ENCODE assay signal across 20 cellular contexts in the genomic region with DNA sequence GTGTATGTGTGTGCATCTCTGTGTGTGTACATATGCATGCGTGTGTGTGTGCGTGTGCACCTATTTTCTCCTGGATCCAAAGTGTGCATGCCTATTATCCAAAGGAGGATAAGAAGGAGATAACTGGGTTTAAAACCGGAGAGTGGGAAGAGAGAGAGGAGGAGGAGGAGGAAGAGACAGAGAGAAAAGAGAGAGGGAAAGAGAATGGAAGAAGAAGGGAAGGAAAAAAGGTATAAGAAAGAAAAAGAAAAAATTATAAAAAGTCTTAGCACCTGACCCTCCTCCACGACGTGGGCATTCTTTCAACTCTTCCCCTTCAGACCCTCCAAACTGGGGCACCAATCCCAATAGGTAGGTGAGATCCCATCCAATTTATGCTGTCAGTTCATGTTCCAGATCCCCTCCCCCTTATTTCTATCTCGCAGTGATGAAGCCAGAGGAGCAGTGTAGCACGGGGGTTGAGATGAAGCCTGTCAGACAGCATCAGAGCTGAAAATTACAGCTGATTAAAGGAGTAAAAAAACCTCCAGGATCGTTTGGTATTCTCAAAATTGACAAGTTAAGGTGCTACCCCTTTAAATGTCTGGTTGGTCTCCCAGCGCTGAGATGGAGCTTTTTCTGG.
DNase-seq lines count a peak whose midpoint lies in the region; ATAC-seq, FAIRE-seq and TF ChIP-seq lines count a peak whose summit lies in the region.
"Had no signal": no experiment of that assay in that cellular context is flagged by ENCODE, and none has a peak within 500 bp of the region (broad histone marks: within the 10 kb centered on the region; RNA-seq: fewer than 3 reads in every experiment).

No MANE protein-coding gene starts in this region.

- TF ChIP-seq RAD21 in SK-N-SH (IDR thresholded peaks at IDR 0.05; ENCODE audit: low read length), result no peak

- 59% methylated on average over 9 of the region's 9 CpGs for WGBS in SK-N-SH (ENCODE audit: low lambda C conversion rate)
- WGBS in GM23248 (ENCODE audit: low coverage in 1 of 2, low lambda C conversion rate in 2 of 2, missing lambda C conversion rate in 2 of 2), 2 experiments, result 67 to 73% methylated on average over 9 of the region's 9 CpGs

- POLR2A ChIA-PET in SK-N-SH (lab: Yijun Ruan, JAX), result no interaction called here

- H3F3A ChIP-seq in SK-N-SH (replicated peaks; ENCODE audit: insufficient read depth), result no peaks in the 10 kb centered on the region
- H3F3A ChIP-seq in GM23248 (ENCODE audit: insufficient read depth), result no peaks in the 10 kb centered on the region

- no peak for TF ChIP-seq EP300 in SK-N-SH (IDR thresholded peaks at IDR 0.05; ENCODE audit: borderline replicate concordance in 1 of 2, low read depth in 1 of 2, low read length in 1 of 2)

- ATAC-seq in SK-N-SH treated with all-trans-retinoic acid at 6 μM for 48 hours, result no peak
- ATAC-seq in left lobe of liver, result peak; percentile 33

- peak overlapping the region; percentile 41 for H3K4me3 Mint-ChIP-seq in astrocyte (ENCODE audit: unreplicated experiment)
- H3K4me3 Mint-ChIP-seq: H9 had no signal

- H3K9me3 ChIP-seq in SK-N-SH (no peaks in the 10 kb centered on the region), astrocyte (ENCODE audit: insufficient read depth, low read depth, low read length) (no peaks in the 10 kb centered on the region), parathyroid adenoma (ENCODE audit: control insufficient read depth, low read length) (no peaks in the 10 kb centered on the region), GM23248 (ENCODE audit: low read depth) (no peaks in the 10 kb centered on the region)

- H3K4me2 ChIP-seq in SK-N-SH (peak overlapping the region; percentile 64), astrocyte (ENCODE audit: low read length) (no peak overlapping the region), parathyroid adenoma (ENCODE audit: low read length) (peak overlapping the region; percentile 36), GM23248 (ENCODE audit: unreplicated experiment) (no peak overlapping the region)

- no peaks in the 10 kb centered on the region for H3K36me3 ChIP-seq in SK-N-SH (replicated peaks in 1 of 2; ENCODE audit: control insufficient read depth in 1 of 2, insufficient read depth in 2 of 2, low read length in 1 of 2)
- no peaks in the 10 kb centered on the region for H3K36me3 ChIP-seq in astrocyte (ENCODE audit: insufficient read depth, low read length)
- no peaks in the 10 kb centered on the region for H3K36me3 ChIP-seq in parathyroid adenoma (ENCODE audit: control insufficient read depth, insufficient read depth, low read length)
- no peaks in the 10 kb centered on the region for H3K36me3 ChIP-seq in GM23248 (ENCODE audit: low read depth)

- no peak overlapping the region for H3K9ac ChIP-seq in SK-N-SH
- no peak overlapping the region for H3K9ac ChIP-seq in astrocyte (ENCODE audit: low read length)
- no peak overlapping the region for H3K9ac ChIP-seq in parathyroid adenoma
- no peak overlapping the region for H3K9ac ChIP-seq in GM23248

- H4K20me1 ChIP-seq in SK-N-SH (ENCODE audit: insufficient read depth) (no peaks in the 10 kb centered on the region), astrocyte (ENCODE audit: insufficient read depth, low read length) (no peaks in the 10 kb centered on the region), GM23248 (ENCODE audit: insufficient read depth) (no peaks in the 10 kb centered on the region)

- H3K27ac ChIP-seq in SK-N-SH (ENCODE audit: low read depth in 2 of 2, low read length in 1 of 2) (no peak overlapping the region), astrocyte (ENCODE audit: low read depth, low read length) (no peak overlapping the region), parathyroid adenoma (no peak overlapping the region), GM23248 (no peak overlapping the region)
- H3K27ac ChIP-seq: 22Rv1, HL-60 had no signal

- H3K4me3 ChIP-seq in SK-N-SH (ENCODE audit: low read depth in 2 of 2, low read length in 1 of 2) (no peak overlapping the region), astrocyte (ENCODE audit: insufficient read depth, low read depth, low read length) (no peak overlapping the region), parathyroid adenoma (ENCODE audit: low read depth, low read length) (no peak overlapping the region), GM23248 (no peak overlapping the region)

- no peak for TF ChIP-seq CTCF in SK-N-SH (IDR thresholded peaks at IDR 0.05)
- TF ChIP-seq CTCF in astrocyte (IDR thresholded peaks at IDR 0.05; ENCODE audit: insufficient read depth, low read depth, low read length), result no peak
- no peak for TF ChIP-seq CTCF in parathyroid adenoma (IDR thresholded peaks at IDR 0.05)

- peaks cover 1% of the 10 kb centered on the region for H3K36me3 Mint-ChIP-seq in astrocyte (ENCODE audit: low read depth, unreplicated experiment)
- H3K36me3 Mint-ChIP-seq: CD4-positive, alpha-beta memory T cell had no signal

- CTCF ChIA-PET in SK-N-SH (lab: Yijun Ruan, JAX), result no interaction called here

- no peaks in the 10 kb centered on the region for H3K27me3 ChIP-seq in SK-N-SH (ENCODE audit: insufficient read depth)
- H3K27me3 ChIP-seq in astrocyte (ENCODE audit: insufficient read depth, low read length), result no peaks in the 10 kb centered on the region
- no peaks in the 10 kb centered on the region for H3K27me3 ChIP-seq in parathyroid adenoma (ENCODE audit: control insufficient read depth, insufficient read depth, low read length)
- H3K27me3 ChIP-seq in GM23248 (replicated peaks; ENCODE audit: insufficient read depth), result peaks cover 8% of the 10 kb centered on the region

- in situ Hi-C loops in GM23248 (cut with MboI), result no loop called here

- no peak overlapping the region for H2AFZ ChIP-seq in SK-N-SH (ENCODE audit: low read depth)
- H2AFZ ChIP-seq in astrocyte (ENCODE audit: low read depth, low read length), result no peak overlapping the region
- peak overlapping the region; percentile 58 for H2AFZ ChIP-seq in parathyroid adenoma
- no peak overlapping the region for H2AFZ ChIP-seq in GM23248

- H3K9me3 Mint-ChIP-seq in astrocyte (ENCODE audit: unreplicated experiment), result no peaks in the 10 kb centered on the region
- H3K9me3 Mint-ChIP-seq: H9 had no signal

- H3K4me1 Mint-ChIP-seq in astrocyte (ENCODE audit: low read depth, unreplicated experiment), result peaks cover 7% of the 10 kb centered on the region

- no peaks in the 10 kb centered on the region for H3K79me2 ChIP-seq in SK-N-SH (ENCODE audit: insufficient read depth)
- H3K79me2 ChIP-seq in astrocyte (ENCODE audit: insufficient read depth, low read length), result no peaks in the 10 kb centered on the region
- no peaks in the 10 kb centered on the region for H3K79me2 ChIP-seq in parathyroid adenoma
- no peaks in the 10 kb centered on the region for H3K79me2 ChIP-seq in GM23248 (ENCODE audit: insufficient read depth)

- H3K4me1 ChIP-seq in SK-N-SH (ENCODE audit: control insufficient read depth in 1 of 2, insufficient read depth in 2 of 2, low read depth in 1 of 2, low read length in 1 of 2) (peaks cover 0 to 6% of the 10 kb centered on the region in 2 experiments; a peak in 1 of 4 replicates), astrocyte (ENCODE audit: insufficient read depth, low read length) (no peaks in the 10 kb centered on the region), parathyroid adenoma (peaks cover 8% of the 10 kb centered on the region), GM23248 (ENCODE audit: insufficient read depth) (no peaks in the 10 kb centered on the region)

- H3K27ac Mint-ChIP-seq in astrocyte (ENCODE audit: unreplicated experiment), result no peak overlapping the region
- H3K27ac Mint-ChIP-seq: CD4-positive, alpha-beta memory T cell had no signal

- DNase-seq in SK-N-SH (no peak), astrocyte (ENCODE audit: low read depth) (no peak), left lobe of liver (ENCODE audit: low spot score) (no peak), NCI-H128 (lab: John Stamatoyannopoulos, UW; ENCODE audit: unreplicated experiment) (no peak), NCI-H1092 (lab: John Stamatoyannopoulos, UW) (no peak), GM23248 (no peak)
- DNase-seq: Calu3; CD4-positive, alpha-beta memory T cell; H9; KG1; NCI-H1048; NCI-H1694 treated with DMSO at 0.1 percent for 48 hours; NCI-H2107; NCI-H526 treated with DMSO at 0.1 percent for 48 hours; RPMI8226; SIG-M5 had no signal

- H3K27me3 Mint-ChIP-seq in astrocyte (ENCODE audit: low read depth, unreplicated experiment), result peaks cover 4% of the 10 kb centered on the region
- H3K27me3 Mint-ChIP-seq: CD4-positive, alpha-beta memory T cell had no signal

- H3K9me2 ChIP-seq in SK-N-SH (no peaks in the 10 kb centered on the region), GM23248 (ENCODE audit: insufficient read depth) (no peaks in the 10 kb centered on the region)

- no peak for FAIRE-seq in astrocyte (lab: Jason Lieb, UNC)

TF ChIP-seq in SK-N-SH, 30 proteins besides CTCF, POLR2A, EP300 and RAD21:
- TF ChIP-seq ELF1 (IDR thresholded peaks at IDR 0.05), result no peak
- TF ChIP-seq, protein P1, sequence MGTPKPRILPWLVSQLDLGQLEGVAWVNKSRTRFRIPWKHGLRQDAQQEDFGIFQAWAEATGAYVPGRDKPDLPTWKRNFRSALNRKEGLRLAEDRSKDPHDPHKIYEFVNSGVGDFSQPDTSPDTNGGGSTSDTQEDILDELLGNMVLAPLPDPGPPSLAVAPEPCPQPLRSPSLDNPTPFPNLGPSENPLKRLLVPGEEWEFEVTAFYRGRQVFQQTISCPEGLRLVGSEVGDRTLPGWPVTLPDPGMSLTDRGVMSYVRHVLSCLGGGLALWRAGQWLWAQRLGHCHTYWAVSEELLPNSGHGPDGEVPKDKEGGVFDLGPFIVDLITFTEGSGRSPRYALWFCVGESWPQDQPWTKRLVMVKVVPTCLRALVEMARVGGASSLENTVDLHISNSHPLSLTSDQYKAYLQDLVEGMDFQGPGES (IDR thresholded peaks at IDR 0.05; ENCODE audit: low read depth, low read length), result no peak
- no peak for TF ChIP-seq NFIC (IDR thresholded peaks at IDR 0.05; ENCODE audit: borderline replicate concordance)
- TF ChIP-seq SIN3A (IDR thresholded peaks at IDR 0.05; ENCODE audit: borderline replicate concordance, low read depth, low read length), result no peak

Comparison
In these comparisons a context has a peak if more than half of its experiments do, and no peak if none do; other contexts are left out.
1. H3K4me2 ChIP-seq: peak in SK-N-SH (single experiment) and parathyroid adenoma (single experiment); none in astrocyte (single experiment) and GM23248 (single experiment).